In genomic region chr4:86771141-86771540, GRCh38 we compare ENCODE assay signal across 33 cellular contexts.
"Had no signal": no experiment of that assay in that cellular context is flagged by ENCODE, and none has a peak within 500 bp of the region (broad histone marks: within the 10 kb centered on the region; RNA-seq: fewer than 3 reads in every experiment).

No MANE protein-coding gene starts in this region.

- H3K36me3 ChIP-seq: breast epithelium, gastrocnemius medialis had no signal

- ATAC-seq: activated CD4-positive, alpha-beta T cell treated with anti-CD3 and anti-CD28 coated beads for 36 hours; activated CD8-positive, alpha-beta memory T cell treated with anti-CD3 and anti-CD28 coated beads, Interleukin-2, amount 10 ng/mL, durations not matched to agents 7 days and 5 days; activated CD8-positive, alpha-beta T cell treated with anti-CD3 and anti-CD28 coated beads, Interleukin-2, amount 10 ng/mL, durations not matched to agents 7 days and 5 days; activated naive CD4-positive, alpha-beta T cell treated with anti-CD3 and anti-CD28 coated beads, Interleukin-2, amount 50 U/mL, for 72 hours; effector memory CD8-positive, alpha-beta T cell; foreskin keratinocyte; gastrocnemius medialis; heart left ventricle had no signal

- H3K9me3 Mint-ChIP-seq: activated CD4-positive, alpha-beta memory T cell treated with anti-CD3 and anti-CD28 coated beads for 36 hours; activated CD4-positive, alpha-beta T cell treated with anti-CD3 and anti-CD28 coated beads, Interleukin-2, amount 10 ng/mL, durations not matched to agents 24 days and 14 days; activated naive CD4-positive, alpha-beta T cell treated with anti-CD3 and anti-CD28 coated beads, Interleukin-2, amount 10 ng/mL, durations not matched to agents 7 days and 5 days; activated naive CD4-positive, alpha-beta T cell treated with anti-CD3 and anti-CD28 coated beads, Interleukin-2, amount 50 U/mL, for 72 hours; activated naive CD8-positive, alpha-beta T cell treated with anti-CD3 and anti-CD28 coated beads, Interleukin-2, amount 10 ng/mL, durations not matched to agents 7 days and 5 days; activated T-helper 1 cell treated with anti-CD3 and anti-CD28 coated beads, Interleukin-12 subunit alpha, Interleukin-12 subunit beta, Interleukin-2, Interleukin-4 antibody, amounts not matched to agents 30 ng/mL and 10 ng/mL and 1 ng/mL, durations not matched to agents 14 hours and 24 hours and 36 hours; brain; effector memory CD8-positive, alpha-beta T cell had no signal

- H3K27me3 Mint-ChIP-seq: activated CD8-positive, alpha-beta memory T cell treated with anti-CD3 and anti-CD28 coated beads, Interleukin-2, amount 10 ng/mL, durations not matched to agents 7 days and 5 days; activated naive CD4-positive, alpha-beta T cell treated with anti-CD3 and anti-CD28 coated beads, Interleukin-2, amount 10 ng/mL, durations not matched to agents 7 days and 5 days; brain; effector memory CD8-positive, alpha-beta T cell had no signal

- H3K27me3 ChIP-seq: ascending aorta, breast epithelium, esophagus muscularis mucosa, foreskin keratinocyte, gastrocnemius medialis, heart left ventricle had no signal

- H3K4me1 ChIP-seq: ascending aorta, breast epithelium, esophagus muscularis mucosa, foreskin keratinocyte, gastrocnemius medialis, heart left ventricle had no signal

- H3K27ac Mint-ChIP-seq: activated CD4-positive, alpha-beta memory T cell treated with anti-CD3 and anti-CD28 coated beads for 36 hours; activated CD4-positive, alpha-beta T cell treated with anti-CD3 and anti-CD28 coated beads for 36 hours; activated CD4-positive, alpha-beta T cell treated with anti-CD3 and anti-CD28 coated beads, Interleukin-2, amount 10 ng/mL, durations not matched to agents 24 days and 14 days; activated CD8-positive, alpha-beta memory T cell treated with anti-CD3 and anti-CD28 coated beads, Interleukin-2, amount 10 ng/mL, durations not matched to agents 7 days and 5 days; activated CD8-positive, alpha-beta T cell treated with anti-CD3 and anti-CD28 coated beads, Interleukin-2, amount 10 ng/mL, durations not matched to agents 7 days and 5 days; activated naive CD4-positive, alpha-beta T cell treated with anti-CD3 and anti-CD28 coated beads, Interleukin-2, amount 10 ng/mL, durations not matched to agents 7 days and 5 days; activated naive CD4-positive, alpha-beta T cell treated with anti-CD3 and anti-CD28 coated beads, Interleukin-2, amount 50 U/mL, for 72 hours; activated naive CD8-positive, alpha-beta T cell treated with anti-CD3 and anti-CD28 coated beads, Interleukin-2, amount 10 ng/mL, durations not matched to agents 7 days and 5 days; activated T-helper 1 cell treated with anti-CD3 and anti-CD28 coated beads, Interleukin-12 subunit alpha, Interleukin-12 subunit beta, Interleukin-2, Interleukin-4 antibody, amounts not matched to agents 30 ng/mL and 10 ng/mL and 1 ng/mL, durations not matched to agents 14 hours and 24 hours and 36 hours; brain; effector memory CD8-positive, alpha-beta T cell had no signal

- H3K36me3 Mint-ChIP-seq: activated CD4-positive, alpha-beta memory T cell treated with anti-CD3 and anti-CD28 coated beads for 36 hours; activated CD8-positive, alpha-beta memory T cell treated with anti-CD3 and anti-CD28 coated beads, Interleukin-2, amount 10 ng/mL, durations not matched to agents 7 days and 5 days; activated naive CD4-positive, alpha-beta T cell treated with anti-CD3 and anti-CD28 coated beads, Interleukin-2, amount 10 ng/mL, durations not matched to agents 7 days and 5 days; activated naive CD4-positive, alpha-beta T cell treated with anti-CD3 and anti-CD28 coated beads, Interleukin-2, amount 50 U/mL, for 72 hours; activated naive CD8-positive, alpha-beta T cell treated with anti-CD3 and anti-CD28 coated beads, Interleukin-2, amount 10 ng/mL, durations not matched to agents 7 days and 5 days had no signal

- H3K27ac ChIP-seq: ascending aorta, breast epithelium, esophagus muscularis mucosa, foreskin keratinocyte, gastrocnemius medialis, heart left ventricle had no signal

- H3K4me1 Mint-ChIP-seq: activated CD4-positive, alpha-beta T cell treated with anti-CD3 and anti-CD28 coated beads for 36 hours; activated CD4-positive, alpha-beta T cell treated with anti-CD3 and anti-CD28 coated beads, Interleukin-2, amount 10 ng/mL, durations not matched to agents 24 days and 14 days; activated CD8-positive, alpha-beta memory T cell treated with anti-CD3 and anti-CD28 coated beads, Interleukin-2, amount 10 ng/mL, durations not matched to agents 7 days and 5 days; activated naive CD4-positive, alpha-beta T cell treated with anti-CD3 and anti-CD28 coated beads, Interleukin-2, amount 10 ng/mL, durations not matched to agents 7 days and 5 days; activated naive CD8-positive, alpha-beta T cell treated with anti-CD3 and anti-CD28 coated beads, Interleukin-2, amount 10 ng/mL, durations not matched to agents 7 days and 5 days; brain; central memory CD8-positive, alpha-beta T cell had no signal

- H3K4me3 Mint-ChIP-seq: activated CD4-positive, alpha-beta memory T cell treated with anti-CD3 and anti-CD28 coated beads for 36 hours; activated CD4-positive, alpha-beta T cell treated with anti-CD3 and anti-CD28 coated beads for 36 hours; activated CD4-positive, alpha-beta T cell treated with anti-CD3 and anti-CD28 coated beads, Interleukin-2, amount 10 ng/mL, durations not matched to agents 24 days and 14 days; activated CD8-positive, alpha-beta memory T cell treated with anti-CD3 and anti-CD28 coated beads, Interleukin-2, amount 10 ng/mL, durations not matched to agents 7 days and 5 days; activated CD8-positive, alpha-beta T cell treated with anti-CD3 and anti-CD28 coated beads, Interleukin-2, amount 10 ng/mL, durations not matched to agents 7 days and 5 days; activated naive CD4-positive, alpha-beta T cell treated with anti-CD3 and anti-CD28 coated beads, Interleukin-2, amount 10 ng/mL, durations not matched to agents 7 days and 5 days; activated naive CD8-positive, alpha-beta T cell treated with anti-CD3 and anti-CD28 coated beads, Interleukin-2, amount 10 ng/mL, durations not matched to agents 7 days and 5 days; activated T-helper 1 cell treated with anti-CD3 and anti-CD28 coated beads, Interleukin-12 subunit alpha, Interleukin-12 subunit beta, Interleukin-2, Interleukin-4 antibody, amounts not matched to agents 30 ng/mL and 10 ng/mL and 1 ng/mL, durations not matched to agents 14 hours and 24 hours and 36 hours; brain; central memory CD8-positive, alpha-beta T cell; effector memory CD8-positive, alpha-beta T cell had no signal

- FAIRE-seq: colon had no signal

- H3K4me3 ChIP-seq: ascending aorta, breast epithelium, esophagus muscularis mucosa, gastrocnemius medialis, heart left ventricle had no signal

- DNase-seq: activated CD4-positive, alpha-beta memory T cell treated with anti-CD3 and anti-CD28 coated beads for 36 hours; activated CD4-positive, alpha-beta T cell treated with anti-CD3 and anti-CD28 coated beads for 36 hours; activated CD4-positive, alpha-beta T cell treated with anti-CD3 and anti-CD28 coated beads, Interleukin-2, amount 10 ng/mL, durations not matched to agents 24 days and 14 days; activated CD4-positive, CD25-positive, alpha-beta regulatory T cell; activated CD4-positive, CD25-positive, alpha-beta regulatory T cell treated with anti-CD3 and anti-CD28 coated beads, Interleukin-2, amount 50 U/mL, for 72 hours; activated CD8-positive, alpha-beta memory T cell treated with anti-CD3 and anti-CD28 coated beads, Interleukin-2, amount 10 ng/mL, durations not matched to agents 7 days and 5 days; activated CD8-positive, alpha-beta memory T cell treated with anti-CD3 and anti-CD28 coated beads, Interleukin-2, amount 50 U/mL, for 4 hours; activated CD8-positive, alpha-beta T cell treated with anti-CD3 and anti-CD28 coated beads, Interleukin-2, amount 10 ng/mL, durations not matched to agents 7 days and 5 days; activated gamma-delta T cell; activated naive CD4-positive, alpha-beta T cell; activated naive CD4-positive, alpha-beta T cell treated with anti-CD3 and anti-CD28 coated beads, Interleukin-2, amount 10 ng/mL, durations not matched to agents 7 days and 5 days; activated naive CD8-positive, alpha-beta T cell treated with anti-CD3 and anti-CD28 coated beads, Interleukin-2, amount 10 ng/mL, durations not matched to agents 7 days and 5 days; activated T-cell treated with anti-CD3 and anti-CD28 coated beads, Interleukin-2, amount 50 U/mL, for 1 hour; activated T-cell treated with anti-CD3 and anti-CD28 coated beads, Interleukin-2, amount 50 U/mL, for 48 hours; cortex of kidney; dermis blood vessel endothelial cell; effector CD4-positive, alpha-beta T cell; effector memory CD8-positive, alpha-beta T cell; erythroblast; foreskin keratinocyte; gastrocnemius medialis; glutamatergic neuron; heart left ventricle; T-helper 1 cell; T-helper 2 cell had no signal

- H3K9me3 ChIP-seq: ascending aorta, breast epithelium, esophagus muscularis mucosa, gastrocnemius medialis, heart left ventricle had no signal
